9 cellular contexts compared by ENCODE assay signal in the genomic region with DNA sequence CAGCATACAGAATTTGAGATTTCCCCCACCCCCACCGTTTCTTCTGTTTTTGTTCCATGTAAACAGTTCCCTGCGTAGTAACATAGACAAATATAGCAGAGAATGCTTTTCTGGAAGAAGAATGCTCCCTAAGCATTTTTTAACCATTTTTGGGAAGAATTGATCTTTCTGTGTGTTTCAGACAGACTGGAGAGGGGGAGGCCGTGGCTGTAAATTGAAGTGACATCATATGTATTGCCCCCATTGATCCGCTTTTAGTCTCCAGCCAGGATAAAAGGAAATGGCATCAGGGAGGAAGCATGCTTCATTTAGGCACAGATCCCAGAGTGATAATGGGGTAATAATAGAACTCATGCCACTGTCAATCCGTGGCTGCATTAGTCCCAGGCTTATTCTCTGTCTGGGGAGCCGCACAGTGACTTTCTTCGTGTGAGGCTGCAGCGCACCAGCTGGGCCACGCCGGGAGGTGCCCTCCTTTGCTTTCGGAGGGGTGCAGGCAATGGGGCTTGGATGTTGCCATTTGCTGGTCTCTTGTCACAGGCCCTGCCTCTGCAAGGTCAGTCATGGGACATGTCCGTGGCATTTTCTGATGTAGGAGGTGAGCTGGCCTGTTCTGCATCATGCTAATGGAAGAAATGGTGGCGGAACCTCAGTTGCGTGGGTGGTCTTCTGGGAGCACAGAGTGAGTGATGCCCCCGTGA.
DNase-seq lines count a peak whose midpoint lies in the region; ATAC-seq and TF ChIP-seq lines count a peak whose summit lies in the region.
"Had no signal": no experiment of that assay in that cellular context is flagged by ENCODE, and none has a peak within 500 bp of the region (broad histone marks: within the 10 kb centered on the region; RNA-seq: fewer than 3 reads in every experiment).

No MANE protein-coding gene starts in this region.

- peaks cover 87% of the 10 kb centered on the region for H3K36me3 Mint-ChIP-seq in Calu3 (ENCODE audit: insufficient read depth, unreplicated experiment)

- no peaks in the 10 kb centered on the region for H3K9me3 Mint-ChIP-seq in Calu3 (ENCODE audit: low read depth, unreplicated experiment)

- H3K27me3 ChIP-seq in SJCRH30 (no peaks in the 10 kb centered on the region), parathyroid adenoma (ENCODE audit: control insufficient read depth, insufficient read depth, low read length) (no peaks in the 10 kb centered on the region)

- H3K9ac ChIP-seq in parathyroid adenoma: no peak overlapping the region

- no peaks in the 10 kb centered on the region for H3K9me3 ChIP-seq in SJCRH30 (replicated peaks)
- no peaks in the 10 kb centered on the region for H3K9me3 ChIP-seq in parathyroid adenoma (ENCODE audit: control insufficient read depth, low read length)

- H3K27ac ChIP-seq in SJCRH30: peak overlapping the region; percentile 97
- H3K27ac ChIP-seq in parathyroid adenoma: peak overlapping the region; percentile 91

- H3K79me2 ChIP-seq in parathyroid adenoma: peaks cover 58% of the 10 kb centered on the region

- H3K36me3 ChIP-seq in SJCRH30: peaks cover 20% of the 10 kb centered on the region
- no peaks in the 10 kb centered on the region for H3K36me3 ChIP-seq in parathyroid adenoma (ENCODE audit: control insufficient read depth, insufficient read depth, low read length)

- H3K4me3 Mint-ChIP-seq in Calu3 (ENCODE audit: low read depth, unreplicated experiment): peak overlapping the region; percentile 58

- no peak for TF ChIP-seq CTCF in Calu3 (IDR thresholded peaks at IDR 0.05; ENCODE audit: unreplicated experiment)
- TF ChIP-seq CTCF in parathyroid adenoma (IDR thresholded peaks at IDR 0.05): no peak

- H2AFZ ChIP-seq in parathyroid adenoma: no peak overlapping the region

- DNase-seq in Calu3 (no peak), SJCRH30 (peak; percentile 89 to 97), glomerular endothelial cell (ENCODE audit: extremely low read depth, low read depth, low spot score) (peak; percentile 47), SW 1271 (lab: John Stamatoyannopoulos, UW) (no peak), NCI-H1048 (lab: John Stamatoyannopoulos, UW) (no peak)
- DNase-seq: GF-D8 had no signal

- H3K27ac Mint-ChIP-seq in Calu3 (ENCODE audit: unreplicated experiment): peak overlapping the region; percentile 64

- BruUV-seq in Calu3 (replicated peaks; lab: Mats Ljungman, UMichigan): no TSS peak

- intact Hi-C loops in Calu3 (cut with micrococcal nuclease; ENCODE audit: unreplicated experiment): no loop called here

- H3K4me1 ChIP-seq in SJCRH30 (peaks cover 59% of the 10 kb centered on the region), parathyroid adenoma (peaks cover 24% of the 10 kb centered on the region)

- CTCF ChIA-PET in Calu3 (lab: Charles Lee): no interaction called here

- peak overlapping the region; percentile 46 for H3K4me3 ChIP-seq in SJCRH30
- H3K4me3 ChIP-seq in parathyroid adenoma (ENCODE audit: low read depth, low read length): peak overlapping the region; percentile 99

- H3K27me3 Mint-ChIP-seq in Calu3 (ENCODE audit: unreplicated experiment): no peaks in the 10 kb centered on the region

- no peak for ATAC-seq in HG03442 (IDR thresholded peaks at IDR 0.05; ENCODE audit: unreplicated experiment)
- no peak for ATAC-seq in GM21526 (IDR thresholded peaks at IDR 0.05; ENCODE audit: low FRiP score, unreplicated experiment)

- H3K4me1 Mint-ChIP-seq in Calu3 (ENCODE audit: low read depth, unreplicated experiment): peaks cover 55% of the 10 kb centered on the region

- H3K4me2 ChIP-seq in parathyroid adenoma (ENCODE audit: low read length): peak overlapping the region; percentile 95

Comparison
In these comparisons a context has a peak if more than half of its experiments do, and no peak if none do; other contexts are left out.
1. DNase-seq: peak in SJCRH30 (2 of 2) and glomerular endothelial cell (single experiment); none in Calu3 (single experiment), SW 1271 (0 of 2) and NCI-H1048 (single experiment).